ENCODE assay signal across 32 cellular contexts in the genomic region with DNA sequence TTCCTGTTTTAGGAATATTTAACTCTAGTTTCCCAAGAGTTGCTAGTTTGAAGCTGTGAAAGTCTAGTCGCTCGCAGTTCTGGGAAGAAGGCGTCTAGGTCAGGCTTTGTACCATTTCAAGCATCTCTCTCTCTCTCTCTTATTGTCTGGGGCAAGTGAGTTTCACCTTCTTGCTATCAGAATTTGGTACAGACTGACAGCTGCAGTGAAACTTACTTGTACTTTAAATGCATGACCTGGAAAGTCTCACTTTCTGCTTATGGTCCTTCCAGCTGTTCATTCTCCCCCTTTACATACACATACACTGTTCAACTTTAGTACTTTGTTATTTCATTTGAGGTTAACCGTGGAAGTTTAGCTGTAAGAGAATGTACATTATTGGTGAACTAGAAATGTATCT. TPM values are rescaled to one million over a fixed set of nuclear protein-coding genes. Genes with fewer than 3 reads are reported as not detected.
"Had no signal": no experiment of that assay in that cellular context is flagged by ENCODE, and none has a peak within 500 bp of the region (broad histone marks: within the 10 kb centered on the region; RNA-seq: fewer than 3 reads in every experiment).

No MANE protein-coding gene starts in this region.

- DNase-seq: activated B cell treated with CpG ODN at 0.5 μM for 24 hours; activated CD4-positive, alpha-beta T cell treated with anti-CD3 and anti-CD28 coated beads for 48 hours; activated CD4-positive, alpha-beta T cell treated with anti-CD3 and anti-CD28 coated beads, Interleukin-2, amount 50 U/mL, for 4 hours; activated CD4-positive, CD25-positive, alpha-beta regulatory T cell treated with anti-CD3 and anti-CD28 coated beads, Interleukin-2, amount 50 U/mL, for 72 hours; activated CD8-positive, alpha-beta T cell treated with anti-CD3 and anti-CD28 coated beads for 36 hours; activated gamma-delta T cell; activated naive CD4-positive, alpha-beta T cell treated with Interleukin-2 at 50 U/mL for 16 hours; activated naive CD8-positive, alpha-beta T cell treated with anti-CD3 and anti-CD28 coated beads, Interleukin-2, amount 10 ng/mL, durations not matched to agents 7 days and 5 days; activated T-cell treated with anti-CD3 and anti-CD28 coated beads, Interleukin-2, amount 50 U/mL, for 24 hours; amygdala; NCI-H1048; NCI-H1105 treated with DMSO at 0.1 percent for 48 hours; NCI-H1436; NCI-H1694; NCI-H1930; NCI-H2081 treated with DMSO at 0.1 percent for 48 hours; NCI-H510A; NCI-H526; NCI-H748 treated with DMSO at 0.1 percent for 48 hours; OCI-M1; Right ventricle myocardium superior; SW 1271; T-helper 1 cell; T-helper 2 cell; T-helper 9 cell had no signal

- H3K4me3 Mint-ChIP-seq: activated B cell treated with CpG ODN at 0.5 μM for 24 hours; activated CD8-positive, alpha-beta T cell treated with anti-CD3 and anti-CD28 coated beads for 36 hours; activated naive CD4-positive, alpha-beta T cell treated with anti-CD3 and anti-CD28 coated beads, Interleukin-2, amount 50 U/mL, for 24 hours; activated naive CD8-positive, alpha-beta T cell treated with anti-CD3 and anti-CD28 coated beads, Interleukin-2, amount 10 ng/mL, durations not matched to agents 7 days and 5 days; activated T-cell treated with anti-CD3 and anti-CD28 coated beads, Interleukin-2, amount 50 U/mL, for 24 hours; central memory CD8-positive, alpha-beta T cell had no signal

- H3K9me3 ChIP-seq: ascending aorta had no signal

- H3K27ac ChIP-seq: ascending aorta, cardiac muscle cell, VCaP had no signal

- H3K36me3 Mint-ChIP-seq: activated naive CD4-positive, alpha-beta T cell treated with anti-CD3 and anti-CD28 coated beads, Interleukin-2, amount 50 U/mL, for 24 hours; activated naive CD8-positive, alpha-beta T cell treated with anti-CD3 and anti-CD28 coated beads, Interleukin-2, amount 10 ng/mL, durations not matched to agents 7 days and 5 days had no signal

- H3K9me3 Mint-ChIP-seq: activated CD8-positive, alpha-beta T cell treated with anti-CD3 and anti-CD28 coated beads for 36 hours; activated naive CD4-positive, alpha-beta T cell treated with anti-CD3 and anti-CD28 coated beads, Interleukin-2, amount 50 U/mL, for 24 hours; activated naive CD8-positive, alpha-beta T cell treated with anti-CD3 and anti-CD28 coated beads, Interleukin-2, amount 10 ng/mL, durations not matched to agents 7 days and 5 days; activated T-cell treated with anti-CD3 and anti-CD28 coated beads, Interleukin-2, amount 50 U/mL, for 24 hours; activated T-helper 2 cell treated with anti-CD3 and anti-CD28 coated beads, Interferon-gamma antibody, Interleukin-2, Interleukin-4, amounts not matched to agents 10 μg/mL and 5 μg/mL and 100 μg/mL, durations not matched to agents 14 hours and 24 hours and 36 hours had no signal

- H3K27me3 ChIP-seq: ascending aorta had no signal

- H3K27ac Mint-ChIP-seq: activated B cell treated with CpG ODN at 0.5 μM for 24 hours; activated CD8-positive, alpha-beta T cell treated with anti-CD3 and anti-CD28 coated beads for 36 hours; activated naive CD4-positive, alpha-beta T cell treated with anti-CD3 and anti-CD28 coated beads, Interleukin-2, amount 50 U/mL, for 24 hours; activated naive CD8-positive, alpha-beta T cell treated with anti-CD3 and anti-CD28 coated beads, Interleukin-2, amount 10 ng/mL, durations not matched to agents 7 days and 5 days; activated T-cell treated with anti-CD3 and anti-CD28 coated beads, Interleukin-2, amount 50 U/mL, for 24 hours; activated T-helper 2 cell treated with anti-CD3 and anti-CD28 coated beads, Interferon-gamma antibody, Interleukin-2, Interleukin-4, amounts not matched to agents 10 μg/mL and 5 μg/mL and 100 μg/mL, durations not matched to agents 14 hours and 24 hours and 36 hours had no signal

- H3K4me3 ChIP-seq: ascending aorta, cardiac muscle cell had no signal

- H3K4me1 ChIP-seq: ascending aorta had no signal

- ATAC-seq: activated CD8-positive, alpha-beta T cell treated with anti-CD3 and anti-CD28 coated beads for 36 hours had no signal

- H3K4me1 Mint-ChIP-seq: activated naive CD4-positive, alpha-beta T cell treated with anti-CD3 and anti-CD28 coated beads, Interleukin-2, amount 50 U/mL, for 24 hours; activated naive CD8-positive, alpha-beta T cell treated with anti-CD3 and anti-CD28 coated beads, Interleukin-2, amount 10 ng/mL, durations not matched to agents 7 days and 5 days; central memory CD8-positive, alpha-beta T cell had no signal

- H3K36me3 ChIP-seq: ascending aorta, cardiac muscle cell had no signal

RNA-seq across cellular contexts. Expression of a gene that starts 4.4 kb away (rescaled TPM):
- total RNA-seq: activated B cell treated with CpG ODN at 0.5 μM for 24 hours; activated CD8-positive, alpha-beta T cell treated with anti-CD3 and anti-CD28 coated beads for 36 hours; activated naive CD8-positive, alpha-beta T cell treated with anti-CD3 and anti-CD28 coated beads, Interleukin-2, amount 10 ng/mL, durations not matched to agents 7 days and 5 days; activated T-helper 2 cell treated with anti-CD3 and anti-CD28 coated beads, Interferon-gamma antibody, Interleukin-2, Interleukin-4, amounts not matched to agents 10 μg/mL and 5 μg/mL and 100 μg/mL, durations not matched to agents 14 hours and 24 hours and 36 hours; ascending aorta; MCF 10A had no signal
